In genomic region chr6:72522735-72523141, GRCh38 we compare ENCODE assay signal across 9 cellular contexts.
DNase-seq lines count a peak whose midpoint lies in the region; ATAC-seq and TF ChIP-seq lines count a peak whose summit lies in the region.
"Had no signal": no experiment of that assay in that cellular context is flagged by ENCODE, and none has a peak within 500 bp of the region (broad histone marks: within the 10 kb centered on the region; RNA-seq: fewer than 3 reads in every experiment).

No MANE protein-coding gene starts in this region.

- H3K4me3 Mint-ChIP-seq in T-cell: no peak overlapping the region

- no peaks in the 10 kb centered on the region for H3K4me1 Mint-ChIP-seq in T-cell

- in situ Hi-C loops in gastrocnemius medialis (cut with MboI; ENCODE audit: low sequenced_read_pairs in 4 of 4): no loop called here

- DNase-seq in COR-L47 (lab: John Stamatoyannopoulos, UW): peak; percentile 69
- DNase-seq in T-cell: peak in 25 of 34 experiments; percentile 2 to 44 (median 13)
- peak; percentile 5 for DNase-seq in stimulated activated CD4-positive, alpha-beta T cell treated with anti-CD3 and anti-CD28 coated beads, Interleukin-2, amount 100 ng/mL, for 4 hours (ENCODE audit: low read depth)
- no peak for DNase-seq in medulla oblongata (ENCODE audit: extremely low spot score)
- no peak for DNase-seq in effector memory CD4-positive, alpha-beta T cell
- no peak for DNase-seq in gastrocnemius medialis

- H3K4me1 ChIP-seq in effector memory CD4-positive, alpha-beta T cell (ENCODE audit: control insufficient read depth, insufficient read depth, low read length, poor library complexity, severe bottlenecking): no peaks in the 10 kb centered on the region
- no peaks in the 10 kb centered on the region for H3K4me1 ChIP-seq in gastrocnemius medialis

- H3K27me3 ChIP-seq in effector memory CD4-positive, alpha-beta T cell (replicated peaks; ENCODE audit: control insufficient read depth, insufficient read depth, low read length, poor library complexity, severe bottlenecking): no peaks in the 10 kb centered on the region
- no peaks in the 10 kb centered on the region for H3K27me3 ChIP-seq in gastrocnemius medialis

- H3K9me3 Mint-ChIP-seq in T-cell: no peaks in the 10 kb centered on the region

- H3K27me3 Mint-ChIP-seq in T-cell: peaks cover 0 to 15% of the 10 kb centered on the region in 2 donors

- H3K27ac ChIP-seq in effector memory CD4-positive, alpha-beta T cell (ENCODE audit: insufficient read depth, low read length, poor library complexity, severe bottlenecking): no peak overlapping the region
- no peak overlapping the region for H3K27ac ChIP-seq in gastrocnemius medialis

- POLR2A ChIA-PET in T-cell (lab: Charles Lee): no interaction called here

- H3K27ac Mint-ChIP-seq in T-cell: no peak overlapping the region

- no peaks in the 10 kb centered on the region for H3K36me3 Mint-ChIP-seq in T-cell

- no peaks in the 10 kb centered on the region for H3K9me3 ChIP-seq in effector memory CD4-positive, alpha-beta T cell (ENCODE audit: control insufficient read depth, low read length)
- H3K9me3 ChIP-seq in gastrocnemius medialis: no peaks in the 10 kb centered on the region

- CTCF ChIA-PET in T-cell (lab: Charles Lee): interaction anchor here in 1 of 2 donors (0.7 kb wide), 1 partner anchor 94 kb away, joined by 3 read pairs; no protein-coding TSS in a partner anchor

- no peak for TF ChIP-seq CTCF in gastrocnemius medialis (IDR thresholded peaks at IDR 0.05 in 4 of 5, conservative IDR thresholded peaks at IDR 0.05 in 1 of 5)

- no peaks in the 10 kb centered on the region for H3K36me3 ChIP-seq in effector memory CD4-positive, alpha-beta T cell (ENCODE audit: control insufficient read depth, insufficient read depth, low read length)
- no peaks in the 10 kb centered on the region for H3K36me3 ChIP-seq in gastrocnemius medialis

- no peak for TF ChIP-seq POLR2A in gastrocnemius medialis (IDR thresholded peaks at IDR 0.05)

- intact Hi-C loops in gastrocnemius medialis (cut with DNase I; ENCODE audit: low total_unique reads): no loop called here

- no peak overlapping the region for H3K4me3 ChIP-seq in effector memory CD4-positive, alpha-beta T cell (ENCODE audit: insufficient read depth, low read depth, low read length, poor library complexity, severe bottlenecking)
- H3K4me3 ChIP-seq in gastrocnemius medialis: no peak overlapping the region

- peak; percentile 61 for ATAC-seq in GM19043 (IDR thresholded peaks at IDR 0.05; ENCODE audit: low read depth, unreplicated experiment)
- peak; percentile 61 for ATAC-seq in HG03521 (IDR thresholded peaks at IDR 0.05; ENCODE audit: unreplicated experiment)
- no peak for ATAC-seq in T-cell (replicated peaks in 1 of 4)
- ATAC-seq in gastrocnemius medialis: no peak
- ATAC-seq: left colon had no signal

Comparison
In these comparisons a context has a peak if more than half of its experiments do, and no peak if none do; other contexts are left out.
1. DNase-seq: peak in COR-L47 (single experiment), T-cell (25 of 34) and stimulated activated CD4-positive, alpha-beta T cell treated with anti-CD3 and anti-CD28 coated beads, Interleukin-2, amount 100 ng/mL, for 4 hours (single experiment); none in medulla oblongata (single experiment), effector memory CD4-positive, alpha-beta T cell (0 of 3) and gastrocnemius medialis (0 of 2).
2. ATAC-seq: peak in GM19043 (single experiment) and HG03521 (single experiment); none in T-cell (0 of 4) and gastrocnemius medialis (0 of 2).